ENCODE assay signal across 27 cellular contexts in the genomic region with DNA sequence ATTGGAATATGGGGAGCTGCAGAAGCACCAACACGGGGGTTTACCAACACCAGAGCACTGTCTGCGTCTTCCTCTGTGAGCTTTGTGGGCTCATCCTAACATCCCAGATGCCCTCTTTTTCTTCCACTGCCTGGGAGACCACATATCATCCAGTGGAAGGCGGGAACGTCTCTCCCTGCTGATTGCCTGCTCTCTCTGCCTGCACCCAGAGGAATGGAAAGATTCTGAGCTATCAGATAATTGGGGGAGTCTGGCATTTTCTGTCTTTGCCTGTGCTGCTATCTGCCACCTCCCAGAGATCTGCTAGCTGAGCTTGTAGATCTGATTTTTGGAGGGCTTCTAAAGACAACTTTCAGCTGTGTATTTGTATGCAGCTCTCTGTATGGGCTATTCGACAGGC.
"Had no signal": no experiment of that assay in that cellular context is flagged by ENCODE, and none has a peak within 500 bp of the region (broad histone marks: within the 10 kb centered on the region; RNA-seq: fewer than 3 reads in every experiment).

No MANE protein-coding gene starts in this region.

- H3K9me3 Mint-ChIP-seq: mesothelial cell of epicardium, naive B cell, neural crest cell, type B pancreatic cell had no signal

- H3K36me3 Mint-ChIP-seq: immature natural killer cell; mesothelial cell of epicardium; naive B cell; natural killer cell treated with Interleukin-12 subunit alpha and Interleukin-12 subunit beta and Interleukin-15 and Interleukin-18, amount 100 ng/mL, for 72 hours; type B pancreatic cell had no signal

- H2AFZ ChIP-seq: parathyroid adenoma had no signal

- DNase-seq: dorsolateral prefrontal cortex; effector CD4-positive, alpha-beta T cell; foreskin melanocyte; hypothalamus; immature natural killer cell; left ventricle myocardium superior; lower lobe of right lung; mucosa of descending colon; naive B cell; right lobe of liver; small intestine; stimulated activated CD4-positive, alpha-beta T cell treated with anti-CD3 and anti-CD28 coated beads, Interleukin-12 subunit alpha, Interleukin-12 subunit beta, amount 100 ng/mL, for 4 hours; stimulated activated CD4-positive, alpha-beta T cell treated with anti-CD3 and anti-CD28 coated beads, Interleukin-1b, Interleukin-23, amount 100 ng/mL, for 48 hours; stimulated activated CD4-positive, alpha-beta T cell treated with anti-CD3 and anti-CD28 coated beads, Interleukin-4, amount 100 ng/mL, for 1 hour; stimulated activated CD8-positive, alpha-beta memory T cell treated with anti-CD3 and anti-CD28 coated beads, Interleukin-4, amount 100 ng/mL, for 48 hours; stimulated activated naive CD8-positive, alpha-beta T cell treated with anti-CD3 and anti-CD28 coated beads, Interleukin-15, Interleukin-2, amounts not matched to agents 100 U/mL and 50 U/mL, for 24 hours; substantia nigra; testis; tibial artery had no signal

- H3K27ac ChIP-seq: dorsolateral prefrontal cortex, lower lobe of right lung, parathyroid adenoma, right lobe of liver, testis, tibial artery had no signal

- H3K4me1 ChIP-seq: lower lobe of right lung, parathyroid adenoma, right lobe of liver, testis, tibial artery had no signal

- H3K4me3 Mint-ChIP-seq: immature natural killer cell; mesothelial cell of epicardium; naive B cell; natural killer cell treated with Interleukin-12 subunit alpha and Interleukin-12 subunit beta and Interleukin-15 and Interleukin-18, amount 100 ng/mL, for 72 hours; neural crest cell; type B pancreatic cell had no signal

- H3K79me2 ChIP-seq: parathyroid adenoma had no signal

- H3K27ac Mint-ChIP-seq: immature natural killer cell; mesothelial cell of epicardium; naive B cell; natural killer cell treated with Interleukin-12 subunit alpha and Interleukin-12 subunit beta and Interleukin-15 and Interleukin-18, amount 100 ng/mL, for 72 hours; progenitor cell of endocrine pancreas; type B pancreatic cell had no signal

- H3K27me3 Mint-ChIP-seq: naive B cell, type B pancreatic cell had no signal

- H3K27me3 ChIP-seq: dorsolateral prefrontal cortex, right lobe of liver, testis, tibial artery had no signal

- FAIRE-seq: colon, keratinocyte, small intestine had no signal

- H3K4me3 ChIP-seq: dorsolateral prefrontal cortex, lower lobe of right lung, mucosa of descending colon, right lobe of liver, testis, tibial artery had no signal

- H3K4me1 Mint-ChIP-seq: immature natural killer cell, naive B cell had no signal

- H3K36me3 ChIP-seq: lower lobe of right lung, right lobe of liver, tibial artery had no signal

- H3K9ac ChIP-seq: parathyroid adenoma had no signal

- H3K9me3 ChIP-seq: lower lobe of right lung, mucosa of descending colon, right lobe of liver, testis, tibial artery had no signal

- ATAC-seq: left ventricle myocardium superior; lower lobe of right lung; mucosa of descending colon; right lobe of liver; stimulated activated naive CD8-positive, alpha-beta T cell treated with anti-CD3 and anti-CD28 coated beads, Interleukin-15, Interleukin-2, amounts not matched to agents 100 U/mL and 50 U/mL, for 24 hours had no signal
